Comparison of ENCODE assay signal across 8 cellular contexts in the genomic region with DNA sequence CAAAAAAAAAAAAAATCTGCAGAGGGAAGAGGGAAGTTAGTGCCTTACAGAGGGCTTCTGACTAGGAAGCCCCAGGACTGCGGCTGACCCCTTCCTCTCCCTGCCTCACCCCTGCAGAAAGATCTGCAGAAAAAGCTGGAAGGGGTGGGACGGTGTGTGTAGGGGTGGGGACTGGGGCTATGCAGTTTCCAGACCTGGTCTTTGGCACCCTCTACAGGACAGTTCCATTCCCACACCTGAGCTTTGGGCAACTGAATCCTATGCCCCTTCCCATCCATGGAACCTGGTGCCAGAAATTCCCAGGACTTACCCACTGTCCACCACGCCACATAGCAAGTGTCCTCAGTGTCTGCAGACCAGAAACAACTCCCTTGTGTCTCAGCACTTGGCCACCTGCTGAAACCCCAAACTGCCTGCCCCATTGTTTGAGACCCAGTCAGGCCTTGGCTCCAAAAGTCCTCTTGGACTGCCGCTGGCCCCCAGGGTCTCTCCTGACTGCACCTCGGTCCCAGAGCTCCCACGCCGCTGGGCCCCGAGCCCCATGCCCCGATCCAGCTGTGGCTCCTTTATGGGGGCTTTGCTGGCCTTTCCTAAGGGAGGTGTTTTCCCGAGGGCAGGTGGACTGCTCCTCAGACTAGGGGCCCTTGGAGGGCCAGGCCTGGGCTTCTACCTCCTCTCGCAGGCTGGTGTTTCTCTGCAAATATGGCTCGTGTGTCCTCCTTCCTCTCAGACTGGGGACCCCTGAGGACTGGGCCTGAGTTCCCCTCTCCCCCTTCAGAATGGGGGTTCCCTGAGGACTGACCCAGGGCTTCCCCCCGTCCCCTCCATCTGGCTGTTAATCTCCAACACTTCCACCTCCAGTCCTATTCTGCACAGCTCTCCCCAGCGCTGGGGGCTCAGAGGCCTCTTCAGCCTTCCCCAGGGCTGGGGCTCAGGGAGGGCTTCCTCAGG.
DNase-seq lines count a peak whose midpoint lies in the region; ATAC-seq, FAIRE-seq and TF ChIP-seq lines count a peak whose summit lies in the region.
"Not testable (repeated sequence)": the region's sequence is repeated elsewhere in the genome, so short reads cannot be mapped to it uniquely, and the experiment has no call there.

No MANE protein-coding gene starts in this region.

- not testable (repeated sequence) for ATAC-seq in lower lobe of right lung

- not testable (repeated sequence) for H3K36me3 Mint-ChIP-seq in activated naive CD8-positive, alpha-beta T cell treated with anti-CD3 and anti-CD28 coated beads for 36 hours

- intact Hi-C loops in esophagus muscularis mucosa (cut with DNase I); lower lobe of right lung (cut with DNase I): not testable (repeated sequence)

- not testable (repeated sequence) for H3F3A ChIP-seq in MM.1S (ENCODE audit: insufficient read depth, low read length)

- not testable (repeated sequence) for H3K27me3 ChIP-seq in MM.1S (replicated peaks; ENCODE audit: insufficient read depth, low read length); esophagus muscularis mucosa; lower lobe of right lung (ENCODE audit: low read depth)

- not testable (repeated sequence) for H4K20me1 ChIP-seq in MM.1S (ENCODE audit: insufficient read depth, low read length)

- TF ChIP-seq CTCF in MM.1S (IDR thresholded peaks at IDR 0.05; ENCODE audit: low read length) (peak; percentile 20; the same call in 1 of the 2 replicates), esophagus muscularis mucosa (IDR thresholded peaks at IDR 0.05) (peak; percentile 12 to 48 (median 34)), lower lobe of right lung (IDR thresholded peaks at IDR 0.05) (peak; percentile 50)

- not testable (repeated sequence) for TF ChIP-seq POLR2A in esophagus muscularis mucosa (IDR thresholded peaks at IDR 0.05; ENCODE audit: low read depth)

- H3K9me2 ChIP-seq in MM.1S (replicated peaks; ENCODE audit: insufficient read depth, low read length), result not testable (repeated sequence)

- not testable (repeated sequence) for H3K4me1 ChIP-seq in MM.1S (ENCODE audit: low read length); esophagus muscularis mucosa; lower lobe of right lung

- 49% methylated on average over 6 of the region's 14 CpGs for WGBS in esophagus muscularis mucosa

- not testable (repeated sequence) for H3K9me3 ChIP-seq in MM.1S (replicated peaks; ENCODE audit: insufficient read depth, low read length); esophagus muscularis mucosa; lower lobe of right lung

- H3K4me3 ChIP-seq in MM.1S (ENCODE audit: low read length); esophagus muscularis mucosa; lower lobe of right lung: not testable (repeated sequence)

- H3K79me2 ChIP-seq in MM.1S (ENCODE audit: low read length), result not testable (repeated sequence)

- not testable (repeated sequence) for H3K27me3 Mint-ChIP-seq in activated naive CD8-positive, alpha-beta T cell treated with anti-CD3 and anti-CD28 coated beads for 36 hours

- not testable (repeated sequence) for H3K36me3 ChIP-seq in MM.1S (replicated peaks; ENCODE audit: insufficient read depth, low read length); esophagus muscularis mucosa; lower lobe of right lung

- H3K9ac ChIP-seq in MM.1S (ENCODE audit: low read length), result not testable (repeated sequence)

- H3K4me3 Mint-ChIP-seq in activated naive CD8-positive, alpha-beta T cell treated with anti-CD3 and anti-CD28 coated beads for 36 hours, result not testable (repeated sequence)

- not testable (repeated sequence) for H3K27ac ChIP-seq in MM.1S (ENCODE audit: low read length); esophagus muscularis mucosa (replicated peaks in 1 of 4); lower lobe of right lung

- not testable (repeated sequence) for H2AFZ ChIP-seq in MM.1S (ENCODE audit: low read length)

- FAIRE-seq in urothelium cell line (lab: Jason Lieb, UNC), result not testable (repeated sequence)

- not testable (repeated sequence) for H3K4me1 Mint-ChIP-seq in activated naive CD8-positive, alpha-beta T cell treated with anti-CD3 and anti-CD28 coated beads for 36 hours

- not testable (repeated sequence) for H3K4me2 ChIP-seq in MM.1S (ENCODE audit: low read depth, low read length)

- not testable (repeated sequence) for TF ChIP-seq EP300 in esophagus muscularis mucosa (IDR thresholded peaks at IDR 0.05)

- not testable (repeated sequence) for H3K27ac Mint-ChIP-seq in activated naive CD8-positive, alpha-beta T cell treated with anti-CD3 and anti-CD28 coated beads for 36 hours

- not testable (repeated sequence) for H3K9me3 Mint-ChIP-seq in activated naive CD8-positive, alpha-beta T cell treated with anti-CD3 and anti-CD28 coated beads for 36 hours

- peak; percentile 66 for DNase-seq in D341Med (ENCODE audit: low spot score)
- DNase-seq in H4 (ENCODE audit: low spot score), result peak; percentile 11
- DNase-seq in MM.1S; esophagus muscularis mucosa (ENCODE audit: extremely low spot score); lower lobe of right lung: not testable (repeated sequence)
- peak; percentile 0 for DNase-seq in RKO (ENCODE audit: low spot score)
- DNase-seq in activated naive CD8-positive, alpha-beta T cell treated with anti-CD3 and anti-CD28 coated beads for 36 hours, result peak; percentile 14
- peak; percentile 64 for DNase-seq in urothelium cell line (ENCODE audit: low spot score)
